ENCODE assay signal across 19 cellular contexts in the genomic region with DNA sequence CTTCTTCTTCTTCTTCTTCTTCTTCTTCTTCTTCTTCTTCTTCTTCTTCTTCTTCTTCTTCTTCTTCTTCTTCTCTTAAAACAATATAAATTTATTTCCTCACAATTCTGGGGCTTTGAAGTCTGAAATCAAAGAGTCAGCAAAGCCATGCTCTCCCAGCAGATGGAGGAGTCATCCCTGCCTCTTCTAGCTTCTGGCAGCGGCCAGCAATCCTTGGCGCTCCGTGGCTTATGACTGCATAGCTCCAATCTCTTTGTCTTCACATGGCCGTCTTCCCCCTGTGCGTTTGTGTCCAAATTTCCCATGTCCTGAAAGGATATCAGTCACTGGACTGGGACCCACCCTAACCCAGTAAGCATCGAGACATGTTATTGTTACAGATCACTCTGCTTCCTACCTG. TPM values are rescaled to one million over a fixed set of nuclear protein-coding genes. Genes with fewer than 3 reads are reported as not detected.
DNase-seq lines count a peak whose midpoint lies in the region.
"Had no signal": no experiment of that assay in that cellular context is flagged by ENCODE, and none has a peak within 500 bp of the region (broad histone marks: within the 10 kb centered on the region; RNA-seq: fewer than 3 reads in every experiment).

No MANE protein-coding gene starts in this region.

- in situ Hi-C loops in G401 (cut with HindIII; ENCODE audit: low sequenced_read_pairs): no loop called here

- DNase-seq in G401 (ENCODE audit: low spot score) (peak; percentile 80), NCI-H446 (lab: John Stamatoyannopoulos, UW) (peak; percentile 80 to 84), cerebellar cortex (ENCODE audit: low spot score) (peak; percentile 73), hippocampal formation (lab: John Stamatoyannopoulos, UW) (no peak), NCI-H524 (lab: John Stamatoyannopoulos, UW) (no peak), AG08396 (ENCODE audit: low spot score) (no peak)
- DNase-seq in activated T-cell treated with anti-CD3 and anti-CD28 coated beads, Interleukin-2, amount 50 U/mL, for 1 hour: no peak
- DNase-seq: 8988T; ACHN; AML-193; Caco-2; Calu3; CD4-positive, alpha-beta T cell; CD8-positive, alpha-beta T cell; DMS79 treated with DMSO at 0.1 percent for 48 hours; EL; GF-D8 had no signal

RNA-seq across cellular contexts. Expression of gene KCNA1, which starts 22.9 kb away (rescaled TPM):
- not detected in 2 replicates for total RNA-seq in G401 (2014; rRNA removed; shearing (Covaris generic))
- total RNA-seq: A673; B cell; Caco-2; Calu3; CD4-positive, alpha-beta T cell; CD8-positive, alpha-beta T cell had no signal

Comparison
In these comparisons a context has a peak if more than half of its experiments do, and no peak if none do; other contexts are left out.
1. DNase-seq: peak in G401 (single experiment), NCI-H446 (2 of 2) and cerebellar cortex (single experiment); none in activated T-cell treated with anti-CD3 and anti-CD28 coated beads, Interleukin-2, amount 50 U/mL, for 1 hour (single experiment), hippocampal formation (0 of 2), NCI-H524 (0 of 2) and AG08396 (single experiment).